1 cellular context compared by ENCODE assay signal in the genomic region with DNA sequence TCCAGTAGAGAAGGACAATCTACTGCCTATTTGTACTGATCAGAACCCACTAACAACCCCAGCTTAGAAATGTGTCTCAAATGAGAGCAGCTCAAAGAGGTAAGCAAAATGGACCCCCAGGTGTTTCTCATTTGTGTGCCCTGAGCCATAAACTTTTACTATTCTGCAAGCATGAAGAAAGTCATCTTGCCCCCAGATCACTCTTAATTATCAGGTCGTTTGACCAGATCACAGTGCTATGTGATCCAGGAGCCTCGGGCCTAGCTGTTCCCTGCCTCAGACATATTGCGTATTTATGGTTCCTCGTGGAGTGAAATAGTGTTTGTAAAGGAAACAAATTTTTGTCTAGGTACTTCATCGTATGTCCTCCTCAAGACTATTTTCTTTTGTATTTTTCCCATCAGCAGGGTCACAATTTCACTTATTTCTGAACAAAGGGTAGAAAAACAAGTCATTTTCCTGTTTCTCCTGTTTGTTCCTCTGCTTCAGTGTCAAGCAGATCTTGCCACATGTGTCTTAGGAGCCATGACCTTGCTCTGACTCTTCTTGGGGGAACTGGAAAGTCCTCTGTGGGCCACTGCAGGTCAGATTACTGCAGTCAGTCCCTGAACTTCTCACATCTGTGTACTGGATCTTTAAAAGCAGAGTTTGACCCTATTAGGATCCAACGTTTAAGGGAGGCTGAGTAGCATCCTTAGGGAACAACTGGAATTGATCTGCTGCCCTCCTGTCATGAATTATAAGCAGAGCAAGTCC.
TF ChIP-seq lines count a peak whose summit lies in the region.

No MANE protein-coding gene starts in this region.

TF ChIP-seq in HepG2, 621 proteins besides CTCF, POLR2A, EP300 and RAD21:
- TF ChIP-seq NONO (IDR thresholded peaks at IDR 0.05) (no peak), NONO (CRISPR knock-in tag; conservative IDR thresholded peaks at IDR 0.05) (no peak), PHF5A (CRISPR knock-in tag; IDR thresholded peaks at IDR 0.05; ENCODE audit: low read depth, unreplicated experiment) (no peak)
